8 cellular contexts compared by ENCODE assay signal in genomic region chr3:86969500-86970189, GRCh38. TPM values are rescaled to one million over a fixed set of nuclear protein-coding genes. Genes with fewer than 3 reads are reported as not detected.
DNase-seq lines count a peak whose midpoint lies in the region; ATAC-seq, FAIRE-seq and TF ChIP-seq lines count a peak whose summit lies in the region.

No MANE protein-coding gene starts in this region.

- H3K4me1 ChIP-seq in heart left ventricle: peaks cover 0 to 4% (median 0%) of the 10 kb centered on the region in 12 donors
- no peaks in the 10 kb centered on the region for H3K4me1 ChIP-seq in OCI-LY3 (ENCODE audit: low read length)
- peaks cover 0 to 6% (median 0%) of the 10 kb centered on the region in 4 donors for H3K4me1 ChIP-seq in esophagus muscularis mucosa
- H3K4me1 ChIP-seq in small intestine (ENCODE audit: control insufficient read depth in 2 of 2, insufficient read depth in 1 of 2, low read depth in 1 of 2, low read length in 1 of 2): no peaks in the 10 kb centered on the region

- H3K79me2 ChIP-seq in OCI-LY3 (ENCODE audit: low read length): no peaks in the 10 kb centered on the region

- H3K9me3 ChIP-seq in heart left ventricle (no peaks in the 10 kb centered on the region), OCI-LY3 (ENCODE audit: insufficient read depth, low read length) (no peaks in the 10 kb centered on the region), esophagus muscularis mucosa (no peaks in the 10 kb centered on the region), small intestine (ENCODE audit: control insufficient read depth, low read depth) (no peaks in the 10 kb centered on the region)

- H2AFZ ChIP-seq in OCI-LY3 (ENCODE audit: low read depth, low read length): no peak overlapping the region

- H4K20me1 ChIP-seq in OCI-LY3 (ENCODE audit: insufficient read depth, low read length): no peaks in the 10 kb centered on the region

- no peak overlapping the region for H3K27ac ChIP-seq in heart left ventricle
- H3K27ac ChIP-seq in OCI-LY3 (ENCODE audit: low read length): no peak overlapping the region
- H3K27ac ChIP-seq in esophagus muscularis mucosa (replicated peaks in 1 of 4): no peak overlapping the region
- no peak overlapping the region for H3K27ac ChIP-seq in small intestine (ENCODE audit: low read depth in 1 of 2, low read length in 1 of 2)

- no peak overlapping the region for H3K9ac ChIP-seq in OCI-LY3 (ENCODE audit: low read length)

- DNase-seq in heart left ventricle (no peak), Right ventricle myocardium superior (no peak), HFF-Myc (ENCODE audit: extremely low read depth, low read depth) (no peak), esophagus muscularis mucosa (ENCODE audit: extremely low spot score) (no peak), small intestine (peak; percentile 20), NCI-H226 (no peak)

- H3K4me2 ChIP-seq in OCI-LY3 (ENCODE audit: low read length): no peak overlapping the region

- WGBS in heart left ventricle, 4 donors: 54 to 67% (median 62%) methylated on average over 6 of the region's 6 CpGs
- 65% methylated on average over 6 of the region's 6 CpGs for WGBS in esophagus muscularis mucosa
- 59 to 64% (median 60%) methylated on average over 6 of the region's 6 CpGs for WGBS in small intestine, 3 donors

- no peak overlapping the region for H3K4me3 ChIP-seq in heart left ventricle
- no peak overlapping the region for H3K4me3 ChIP-seq in HFF-Myc (replicated peaks; ENCODE audit: low read depth, low read length)
- H3K4me3 ChIP-seq in OCI-LY3 (ENCODE audit: low read length): no peak overlapping the region
- no peak overlapping the region for H3K4me3 ChIP-seq in esophagus muscularis mucosa
- no peak overlapping the region for H3K4me3 ChIP-seq in small intestine (ENCODE audit: low read depth in 1 of 2, low read length in 2 of 2)

- TF ChIP-seq CTCF in heart left ventricle (IDR thresholded peaks at IDR 0.05) (peak; percentile 21 to 57 (median 44)), HFF-Myc (IDR thresholded peaks at IDR 0.05; ENCODE audit: low read depth, low read length, missing control alignments) (peak; percentile 84), OCI-LY3 (IDR thresholded peaks at IDR 0.05; ENCODE audit: low read depth, low read length) (peak; percentile 97), esophagus muscularis mucosa (IDR thresholded peaks at IDR 0.05) (peak; percentile 35 to 65 (median 41))

- no peak for TF ChIP-seq POLR2A in heart left ventricle (IDR thresholded peaks at IDR 0.05)
- no peak for TF ChIP-seq POLR2A in esophagus muscularis mucosa (IDR thresholded peaks at IDR 0.05; ENCODE audit: low read depth)

- FAIRE-seq in small intestine (lab: Jason Lieb, UNC): no peak

- no peak for ATAC-seq in heart left ventricle
- ATAC-seq in Right ventricle myocardium superior (ENCODE audit: poor library complexity): no peak
- ATAC-seq in HG03135 (IDR thresholded peaks at IDR 0.05; ENCODE audit: unreplicated experiment): no peak

- intact Hi-C loops in heart left ventricle (cut with DNase I) (loop anchor here in 2 of 10 donors (5.0 to 10.0 kb wide), 2 partner anchors 113 to 195 kb away; no protein-coding TSS in a partner anchor), Right ventricle myocardium superior (cut with DNase I) (no loop called here), esophagus muscularis mucosa (cut with DNase I) (loop anchor here (5.0 kb wide), 1 partner anchor 113 kb away; no protein-coding TSS in a partner anchor)

- no peak for TF ChIP-seq EP300 in esophagus muscularis mucosa (IDR thresholded peaks at IDR 0.05)

- peaks cover 0 to 13% (median 0%) of the 10 kb centered on the region in 9 donors for H3K36me3 ChIP-seq in heart left ventricle
- no peaks in the 10 kb centered on the region for H3K36me3 ChIP-seq in OCI-LY3 (replicated peaks; ENCODE audit: low read depth, low read length)
- H3K36me3 ChIP-seq in esophagus muscularis mucosa: peaks cover 0 to 16% (median 4%) of the 10 kb centered on the region in 4 donors
- no peaks in the 10 kb centered on the region for H3K36me3 ChIP-seq in small intestine (ENCODE audit: control insufficient read depth in 2 of 2, insufficient read depth in 2 of 2, low read length in 2 of 2)

- H3K27me3 ChIP-seq in heart left ventricle: no peaks in the 10 kb centered on the region
- 0 out of 2 replicates have a peak, but pooled peaks cover 5% of the 10 kb centered on the region for H3K27me3 ChIP-seq in OCI-LY3 (ENCODE audit: low read depth, low read length)
- no peaks in the 10 kb centered on the region for H3K27me3 ChIP-seq in esophagus muscularis mucosa
- H3K27me3 ChIP-seq in small intestine (ENCODE audit: control insufficient read depth in 2 of 2, insufficient read depth in 2 of 2, low read length in 2 of 2): no peaks in the 10 kb centered on the region

RNA-seq across cellular contexts. Expression of gene VGLL3, which starts 21.3 kb away (rescaled TPM):
- total RNA-seq in heart left ventricle (10 to 100 TPM in 3 of 9 donors, 1 to 10 TPM in 6; 1.1 to 25.4 (median 6.3) TPM), Right ventricle myocardium superior (2.7 TPM), esophagus muscularis mucosa (10 to 100 TPM; 23.7 to 45.6 (median 30.5) TPM)
- polyA plus RNA-seq in heart left ventricle (1 to 10 TPM in 1 of 2 donors, under 1 TPM in 1; 0.65 to 1.9 TPM), small intestine (1 to 10 TPM in 2 of 3 donors, not detected in 1; 1.6 to 1.7 TPM)

Comparison
In these comparisons a context has a peak if more than half of its experiments do, and no peak if none do; other contexts are left out.
1. CTCF ChIP-seq: peak in every context shown above with its lines; median percentile 97 in OCI-LY3; 84 in HFF-Myc; 44 in heart left ventricle; 41 in esophagus muscularis mucosa.